In genomic region chr9:32841314-32841713, GRCh38 we compare ENCODE assay signal across 19 cellular contexts. TPM values are rescaled to one million over a fixed set of nuclear protein-coding genes. Genes with fewer than 3 reads are reported as not detected.
DNase-seq lines count a peak whose midpoint lies in the region; TF ChIP-seq lines count a peak whose summit lies in the region.
"Had no signal": no experiment of that assay in that cellular context is flagged by ENCODE, and none has a peak within 500 bp of the region (broad histone marks: within the 10 kb centered on the region; RNA-seq: fewer than 3 reads in every experiment).

No MANE protein-coding gene starts in this region.

- H3K27ac Mint-ChIP-seq in MCF 10A (ENCODE audit: low read depth, unreplicated experiment) = no peak overlapping the region
- H3K27ac Mint-ChIP-seq in CD8-positive, alpha-beta memory T cell = no peak overlapping the region
- H3K27ac Mint-ChIP-seq: HFFc6 had no signal

- H3K27me3 ChIP-seq in mammary epithelial cell (ENCODE audit: insufficient read depth, low read length) = no peaks in the 10 kb centered on the region
- H3K27me3 ChIP-seq in Karpas-422 (ENCODE audit: low read length) = no peaks in the 10 kb centered on the region
- no peaks in the 10 kb centered on the region for H3K27me3 ChIP-seq in CD8-positive, alpha-beta memory T cell (ENCODE audit: insufficient read depth, low read length, poor library complexity, severe bottlenecking)

- H3K4me2 ChIP-seq in mammary epithelial cell (ENCODE audit: insufficient read depth, low read depth, low read length) (no peak overlapping the region), Karpas-422 (ENCODE audit: low read depth, low read length, poor library complexity, severe bottlenecking) (no peak overlapping the region)

- TF ChIP-seq CTCF in MCF 10A (IDR thresholded peaks at IDR 0.05; ENCODE audit: unreplicated experiment) = no peak
- TF ChIP-seq CTCF in mammary epithelial cell (conservative IDR thresholded peaks at IDR 0.05 in 1 of 2, IDR thresholded peaks at IDR 0.05 in 1 of 2; ENCODE audit: extremely low read depth in 1 of 2, insufficient read depth in 1 of 2, low read depth in 1 of 2, low read length in 2 of 2) = peak in 1 of 2 donors; percentile 18

- no TSS peak for BruUV-seq in MCF 10A (replicated peaks; lab: Mats Ljungman, UMichigan)
- BruUV-seq in mammary epithelial cell (replicated peaks; lab: Mats Ljungman, UMichigan) = no TSS peak

- H3K27ac ChIP-seq in mammary epithelial cell (ENCODE audit: insufficient read depth, low read depth, low read length) (no peak overlapping the region), Karpas-422 (ENCODE audit: low read length) (no peak overlapping the region)
- no peak overlapping the region for H3K27ac ChIP-seq in CD8-positive, alpha-beta memory T cell (ENCODE audit: low read depth, low read length)
- H3K27ac ChIP-seq: C4-2B, GM23248 had no signal

- in situ Hi-C loops in mammary epithelial cell (cut with MboI; ENCODE audit: low sequenced_read_pairs in 2 of 2) = no loop called here

- POLR2A ChIA-PET in MCF 10A (lab: Yijun Ruan, JAX) = no interaction called here
- POLR2A ChIA-PET in CD8-positive, alpha-beta memory T cell (lab: Charles Lee) = no interaction called here

- intact Hi-C loops in MCF 10A (cut with micrococcal nuclease) (no loop called here), mammary epithelial cell (cut with micrococcal nuclease) (no loop called here), head of caudate nucleus (cut with DNase I) (no loop called here)

- H3K9me3 ChIP-seq in mammary epithelial cell (replicated peaks; ENCODE audit: insufficient read depth, low read length) (no peaks in the 10 kb centered on the region), Karpas-422 (ENCODE audit: low read length) (no peaks in the 10 kb centered on the region)
- H3K9me3 ChIP-seq in CD8-positive, alpha-beta memory T cell (ENCODE audit: low read length) = no peaks in the 10 kb centered on the region

- H2AFZ ChIP-seq in mammary epithelial cell (ENCODE audit: low read depth, low read length) = no peak overlapping the region
- H2AFZ ChIP-seq in Karpas-422 (ENCODE audit: low read length) = no peak overlapping the region
- H2AFZ ChIP-seq: GM23248 had no signal

- H3K36me3 ChIP-seq in mammary epithelial cell (ENCODE audit: insufficient read depth, low read length) (no peaks in the 10 kb centered on the region), Karpas-422 (ENCODE audit: insufficient read depth, low read length) (no peaks in the 10 kb centered on the region)
- no peaks in the 10 kb centered on the region for H3K36me3 ChIP-seq in CD8-positive, alpha-beta memory T cell (ENCODE audit: insufficient read depth, low read length)

- peaks cover 4% of the 10 kb centered on the region for H3K9me3 Mint-ChIP-seq in MCF 10A (ENCODE audit: unreplicated experiment)
- H3K9me3 Mint-ChIP-seq in CD8-positive, alpha-beta memory T cell = peaks cover 0 to 2% (median 0%) of the 10 kb centered on the region in 5 donors
- H3K9me3 Mint-ChIP-seq: HFFc6 had no signal

- 71% methylated on average over 2 of the region's 2 CpGs for WGBS in mammary epithelial cell (ENCODE audit: low coverage, missing lambda C conversion rate)

- no peaks in the 10 kb centered on the region for H3K4me1 Mint-ChIP-seq in MCF 10A (ENCODE audit: insufficient read depth, unreplicated experiment)
- no peaks in the 10 kb centered on the region for H3K4me1 Mint-ChIP-seq in CD8-positive, alpha-beta memory T cell

- H3K27me3 Mint-ChIP-seq in MCF 10A (ENCODE audit: insufficient read depth, unreplicated experiment) = peaks cover 31% of the 10 kb centered on the region
- H3K27me3 Mint-ChIP-seq in CD8-positive, alpha-beta memory T cell = peaks cover 7 to 23% of the 10 kb centered on the region in 2 donors

- dilution Hi-C loops in mammary epithelial cell (cut with HindIII; ENCODE audit: low sequenced_read_pairs) = no loop called here

- H3K4me3 Mint-ChIP-seq in MCF 10A (ENCODE audit: unreplicated experiment) = no peak overlapping the region
- no peak overlapping the region for H3K4me3 Mint-ChIP-seq in CD8-positive, alpha-beta memory T cell
- H3K4me3 Mint-ChIP-seq: HFFc6 had no signal

- H3K9ac ChIP-seq in mammary epithelial cell (ENCODE audit: insufficient read depth, low read length) = no peak overlapping the region
- H3K9ac ChIP-seq in Karpas-422 (ENCODE audit: low read length) = no peak overlapping the region
- H3K9ac ChIP-seq: GM23248 had no signal

- CTCF ChIA-PET in MCF 10A (lab: Yijun Ruan, JAX) (interaction anchor here (0.6 to 0.7 kb wide), 2 partner anchors 179 to 462 kb away, joined by 3 read pairs; no protein-coding TSS in a partner anchor), mammary epithelial cell (lab: Charles Lee; ENCODE audit: low non-redundant PET) (no interaction called here)
- CTCF ChIA-PET in CD8-positive, alpha-beta memory T cell (lab: Charles Lee) = no interaction called here

- H3K36me3 Mint-ChIP-seq in MCF 10A (ENCODE audit: insufficient read depth, unreplicated experiment) = no peaks in the 10 kb centered on the region
- no peaks in the 10 kb centered on the region for H3K36me3 Mint-ChIP-seq in CD8-positive, alpha-beta memory T cell

- no peaks in the 10 kb centered on the region for H3K9me2 ChIP-seq in Karpas-422 (replicated peaks; ENCODE audit: insufficient read depth, low read length)

- H3K4me3 ChIP-seq in mammary epithelial cell (replicated peaks in 1 of 3; ENCODE audit: insufficient read depth in 1 of 3, low read depth in 2 of 3, low read length in 3 of 3) = no peak overlapping the region
- H3K4me3 ChIP-seq in Karpas-422 (ENCODE audit: low read length) = no peak overlapping the region
- no peak overlapping the region for H3K4me3 ChIP-seq in CD8-positive, alpha-beta memory T cell (ENCODE audit: low read length)
- H3K4me3 ChIP-seq: GM23248 had no signal

- DNase-seq in MCF 10A (ENCODE audit: unreplicated experiment) = peak; percentile 21
- DNase-seq in mammary epithelial cell = no peak
- peak; percentile 48 for DNase-seq in Karpas-422
- peak in 22 of 42 donors; percentile 6 to 68 (median 24) for DNase-seq in head of caudate nucleus
- no peak for DNase-seq in CD8-positive, alpha-beta memory T cell
- DNase-seq in activated T-cell treated with anti-CD3 and anti-CD28 coated beads for 4 hours = no peak
- no peak for DNase-seq in ureter (ENCODE audit: low spot score)
- DNase-seq: COR-L47, DND-41, GM23248, HFFc6, KBM-7, NCI-H146, NCI-H2227 treated with DMSO at 0.1 percent for 48 hours, NCI-H524, OCI-M1, SHP77 treated with DMSO at 0.1 percent for 48 hours had no signal

- H4K20me1 ChIP-seq in mammary epithelial cell (ENCODE audit: insufficient read depth, low read length) (no peaks in the 10 kb centered on the region), Karpas-422 (ENCODE audit: insufficient read depth, low read depth, low read length) (no peaks in the 10 kb centered on the region)

- H3K4me1 ChIP-seq in mammary epithelial cell (ENCODE audit: insufficient read depth, low read length) (no peaks in the 10 kb centered on the region), Karpas-422 (ENCODE audit: low read length) (no peaks in the 10 kb centered on the region)
- no peaks in the 10 kb centered on the region for H3K4me1 ChIP-seq in CD8-positive, alpha-beta memory T cell (ENCODE audit: insufficient read depth, low read length)

- H3K79me2 ChIP-seq in mammary epithelial cell (ENCODE audit: insufficient read depth, low read length) (no peaks in the 10 kb centered on the region), Karpas-422 (ENCODE audit: low read length) (no peaks in the 10 kb centered on the region)

RNA-seq across cellular contexts. Expression of gene TMEM215, which starts 58.0 kb away (rescaled TPM):
- total RNA-seq in MCF 10A (2022) (not detected in 2 replicates), mammary epithelial cell (not detected), ureter (not detected)
- polyA plus RNA-seq in mammary epithelial cell = not detected
- not detected for polyA minus RNA-seq in mammary epithelial cell
- total RNA-seq in Karpas-422 (2014; rRNA removed; shearing (Covaris generic); ENCODE audit: low replicate concordance) = not detected in 2 replicates
- total RNA-seq in CD8-positive, alpha-beta memory T cell = not detected
- polyA plus RNA-seq in CD8-positive, alpha-beta memory T cell = not detected
- total RNA-seq: GM23248, HFFc6, RPMI7951 had no signal
- polyA plus RNA-seq: GM23248 had no signal

Comparison
In these comparisons a context has a peak if more than half of its experiments do, and no peak if none do; other contexts are left out.
1. DNase-seq: peak in MCF 10A (single experiment), Karpas-422 (single experiment) and head of caudate nucleus (22 of 42); none in mammary epithelial cell (single experiment), CD8-positive, alpha-beta memory T cell (0 of 5), activated T-cell treated with anti-CD3 and anti-CD28 coated beads for 4 hours (single experiment) and ureter (single experiment).